Comparison of ENCODE assay signal across 14 cellular contexts in genomic region chr10:99331207-99331803, GRCh38. TPM values are rescaled to one million over a fixed set of nuclear protein-coding genes. Genes with fewer than 3 reads are reported as not detected.
DNase-seq lines count a peak whose midpoint lies in the region; ATAC-seq and TF ChIP-seq lines count a peak whose summit lies in the region.
"Had no signal": no experiment of that assay in that cellular context is flagged by ENCODE, and none has a peak within 500 bp of the region (broad histone marks: within the 10 kb centered on the region; RNA-seq: fewer than 3 reads in every experiment).

No MANE protein-coding gene starts in this region.

- WGBS in IMR-90 (ENCODE audit: extremely low coverage in 2 of 2, insufficient read length in 1 of 2), 2 experiments: 22% methylated on average over 1 of the region's 9 CpGs; no CpG with 5 or more reads in 1 of the 2 experiments
- WGBS in smooth muscle cell (ENCODE audit: low lambda C conversion rate): 82% methylated on average over 9 of the region's 9 CpGs

- peak; percentile 35 for DNase-seq in DMS53 (lab: John Stamatoyannopoulos, UW)
- no peak for DNase-seq in DMS53 treated with DMSO at 0.1 percent for 48 hours (lab: John Stamatoyannopoulos, UW; ENCODE audit: unreplicated experiment)
- peak; percentile 22 for DNase-seq in IMR-90
- DNase-seq in cerebellar cortex (ENCODE audit: low spot score): peak; percentile 42
- no peak for DNase-seq in naive thymus-derived CD8-positive, alpha-beta T cell
- DNase-seq in smooth muscle cell (lab: John Stamatoyannopoulos, UW; ENCODE audit: unreplicated experiment): no peak
- no peak for DNase-seq in foreskin melanocyte
- DNase-seq in NOMO-1 (lab: John Stamatoyannopoulos, UW; ENCODE audit: unreplicated experiment in 2 of 2): no peak
- DNase-seq: 8988T; activated effector memory CD4-positive, alpha-beta T cell treated with Interleukin-2 at 50 U/mL for 16 hours; effector memory CD4-positive, alpha-beta T cell; NK-92 treated with Interleukin-12 subunit alpha and Interleukin-12 subunit beta, amount 100 ng/mL, for 24 hours; T1000 had no signal

- peaks cover 0 to 2% (median 0%) of the 10 kb centered on the region in 9 donors for H3K9me3 Mint-ChIP-seq in naive thymus-derived CD8-positive, alpha-beta T cell

- no peak overlapping the region for H2AK5ac ChIP-seq in IMR-90 (ENCODE audit: low read depth, low read length)

- CTCF ChIA-PET in IMR-90 (lab: Yijun Ruan, JAX): no interaction called here

- H3K27ac Mint-ChIP-seq in naive thymus-derived CD8-positive, alpha-beta T cell: no peak overlapping the region

- no TSS peak for BruUV-seq in IMR-90 (replicated peaks; lab: Mats Ljungman, UMichigan)

- H3K27ac ChIP-seq in IMR-90 (ENCODE audit: insufficient read depth, low read length) (no peak overlapping the region), smooth muscle cell (ENCODE audit: low read depth) (no peak overlapping the region)
- H3K27ac ChIP-seq: neutrophil had no signal

- H3K27me3 ChIP-seq in IMR-90 (ENCODE audit: control insufficient read depth, insufficient read depth, low read length) (peaks cover 22% of the 10 kb centered on the region), smooth muscle cell (ENCODE audit: low read depth) (peaks cover 77% of the 10 kb centered on the region)

- peaks cover 5 to 15% (median 13%) of the 10 kb centered on the region in 4 donors for H3K4me1 Mint-ChIP-seq in naive thymus-derived CD8-positive, alpha-beta T cell

- no peak for TF ChIP-seq POLR2A in IMR-90 (IDR thresholded peaks at IDR 0.05; ENCODE audit: low read depth, low read length)

- no peak for TF ChIP-seq RAD21 in IMR-90 (IDR thresholded peaks at IDR 0.05; ENCODE audit: low read length)

- H3K9me1 ChIP-seq in IMR-90 (ENCODE audit: insufficient read depth, low read length): no peaks in the 10 kb centered on the region

- in situ Hi-C loops in IMR-90 (cut with MboI; ENCODE audit: low sequenced_read_pairs): no loop called here

- H2AFZ ChIP-seq in IMR-90 (replicated peaks; ENCODE audit: low read length, poor library complexity) (no peak overlapping the region), smooth muscle cell (ENCODE audit: low read depth) (no peak overlapping the region)

- H2BK5ac ChIP-seq in IMR-90 (ENCODE audit: low read depth, low read length, poor library complexity, severe bottlenecking): no peak overlapping the region

- no peak overlapping the region for H2AK9ac ChIP-seq in IMR-90 (replicated peaks; ENCODE audit: low read depth, low read length, poor library complexity)

- peaks cover 0 to 5% (median 3%) of the 10 kb centered on the region in 3 donors for H3K36me3 Mint-ChIP-seq in naive thymus-derived CD8-positive, alpha-beta T cell

- dilution Hi-C loops in IMR-90 (cut with HindIII; ENCODE audit: low sequenced_read_pairs, unreplicated experiment): no loop called here

- no peaks in the 10 kb centered on the region for H3K79me2 ChIP-seq in smooth muscle cell (ENCODE audit: low read depth)

- H3K27me3 Mint-ChIP-seq in naive thymus-derived CD8-positive, alpha-beta T cell: peaks cover 20 to 58% (median 34%) of the 10 kb centered on the region in 5 donors

- H4K5ac ChIP-seq in IMR-90 (ENCODE audit: low read depth, low read length): no peak overlapping the region

- POLR2A ChIA-PET in IMR-90 (lab: Charles Lee; ENCODE audit: unreplicated experiment): no interaction called here
- POLR2A ChIA-PET in naive thymus-derived CD8-positive, alpha-beta T cell (lab: Charles Lee): no interaction called here

- H3K56ac ChIP-seq in IMR-90 (ENCODE audit: extremely low read depth, insufficient read depth, low read length): no peak overlapping the region

- H2BK120ac ChIP-seq in IMR-90 (ENCODE audit: low read depth, low read length): no peak overlapping the region

- H3K4ac ChIP-seq in IMR-90 (ENCODE audit: low read depth, low read length): no peak overlapping the region

- H3K4me2 ChIP-seq in IMR-90 (ENCODE audit: low read depth, low read length) (no peak overlapping the region), smooth muscle cell (no peak overlapping the region)

- H3K23ac ChIP-seq in IMR-90 (ENCODE audit: low read depth, low read length): no peak overlapping the region

- H4K20me1 ChIP-seq in IMR-90 (ENCODE audit: insufficient read depth, low read length) (no peaks in the 10 kb centered on the region), smooth muscle cell (ENCODE audit: low read depth) (no peaks in the 10 kb centered on the region)

- H4K91ac ChIP-seq in IMR-90 (ENCODE audit: insufficient read depth, low read depth, low read length): no peak overlapping the region

- no peak overlapping the region for H3K18ac ChIP-seq in IMR-90 (ENCODE audit: low read depth, low read length)

- no peak overlapping the region for H3K14ac ChIP-seq in IMR-90 (replicated peaks; ENCODE audit: low read depth, low read length)

- no peak overlapping the region for H2BK15ac ChIP-seq in IMR-90 (ENCODE audit: low read depth, low read length)

- intact Hi-C loops in IMR-90 (cut with micrococcal nuclease): no loop called here

- H3K9ac ChIP-seq in IMR-90 (ENCODE audit: low read depth, low read length): no peak overlapping the region
- H3K9ac ChIP-seq in smooth muscle cell (ENCODE audit: low read depth): no peak overlapping the region

- no peak overlapping the region for H4K8ac ChIP-seq in IMR-90 (ENCODE audit: low read depth in 2 of 2, low read length in 2 of 2)

- TF ChIP-seq CTCF in IMR-90 (conservative IDR thresholded peaks at IDR 0.05; ENCODE audit: low read depth, low read length) (no peak), smooth muscle cell (IDR thresholded peaks at IDR 0.05; ENCODE audit: borderline replicate concordance, insufficient read depth, poor library complexity, severe bottlenecking) (no peak)

- peaks cover 2% of the 10 kb centered on the region; the same call in 1 of the 2 replicates for H3K4me1 ChIP-seq in IMR-90 (ENCODE audit: control insufficient read depth, insufficient read depth, low read length)
- H3K4me1 ChIP-seq in smooth muscle cell (ENCODE audit: low read depth): peaks cover 14% of the 10 kb centered on the region

- H3K36me3 ChIP-seq in IMR-90 (ENCODE audit: control insufficient read depth, insufficient read depth, low read length) (no peaks in the 10 kb centered on the region), smooth muscle cell (ENCODE audit: low read depth) (no peaks in the 10 kb centered on the region)
- H3K36me3 ChIP-seq: neutrophil had no signal

- no peaks in the 10 kb centered on the region for H3K79me1 ChIP-seq in IMR-90 (ENCODE audit: low read depth in 1 of 2, low read length in 2 of 2)

- no peak overlapping the region for H2BK20ac ChIP-seq in IMR-90 (ENCODE audit: low read depth, low read length)

- peak overlapping the region in 9 of 10 donors; percentile 25 to 85 (median 53) for H3K4me3 Mint-ChIP-seq in naive thymus-derived CD8-positive, alpha-beta T cell

- H3K4me3 ChIP-seq in IMR-90 (ENCODE audit: insufficient read depth, low read depth, low read length): no peak overlapping the region
- H3K4me3 ChIP-seq in smooth muscle cell: no peak overlapping the region

- H3F3A ChIP-seq in smooth muscle cell (ENCODE audit: low read depth): no peaks in the 10 kb centered on the region

- H3K9me3 ChIP-seq in IMR-90 (ENCODE audit: control insufficient read depth, insufficient read depth, low read length) (no peaks in the 10 kb centered on the region), smooth muscle cell (replicated peaks; ENCODE audit: low read depth) (no peaks in the 10 kb centered on the region)
- H3K9me3 ChIP-seq: neutrophil had no signal

- ATAC-seq in IMR-90 (ENCODE audit: low read depth): no peak
- no peak for ATAC-seq in naive thymus-derived CD8-positive, alpha-beta T cell

TF ChIP-seq in IMR-90, 13 proteins besides CTCF, POLR2A, EP300 and RAD21 (continues in another document):
- no peak for TF ChIP-seq FOS (IDR thresholded peaks at IDR 0.05; ENCODE audit: low read depth, low read length)
- TF ChIP-seq MXI1 (IDR thresholded peaks at IDR 0.05; ENCODE audit: borderline replicate concordance, low read depth, low read length): no peak
- TF ChIP-seq ELK1 (IDR thresholded peaks at IDR 0.05; ENCODE audit: borderline replicate concordance, low read depth, low read length): no peak
- TF ChIP-seq USF2 (IDR thresholded peaks at IDR 0.05; ENCODE audit: low read depth, low read length): no peak
- TF ChIP-seq NFE2L2 (IDR thresholded peaks at IDR 0.05; ENCODE audit: low read depth, low read length): no peak
- TF ChIP-seq CHD1 (IDR thresholded peaks at IDR 0.05; ENCODE audit: low read depth, low read length): no peak
- TF ChIP-seq MAFK (IDR thresholded peaks at IDR 0.05; ENCODE audit: low read depth, low read length): no peak
- no peak for TF ChIP-seq RFX5 (IDR thresholded peaks at IDR 0.05; ENCODE audit: low read depth, low read length)
- TF ChIP-seq CEBPB (IDR thresholded peaks at IDR 0.05; ENCODE audit: low read depth, low read length): no peak
- no peak for TF ChIP-seq SMC3 (IDR thresholded peaks at IDR 0.05; ENCODE audit: low read depth, low read length)
- TF ChIP-seq BHLHE40 (IDR thresholded peaks at IDR 0.05; ENCODE audit: low read depth, low read length): no peak
- TF ChIP-seq MAZ (IDR thresholded peaks at IDR 0.05; ENCODE audit: borderline replicate concordance, low read depth, low read length): no peak

RNA-seq across cellular contexts. Expression of gene CNNM1, which starts 2.1 kb away (rescaled TPM):
- total RNA-seq in IMR-90 (2012; rRNA removed): 0.18 and 0.28 TPM in 2 replicates
- 0.32 and 0.39 TPM in 2 replicates for polyA plus RNA-seq in IMR-90 (2012; rRNA removed)
- 0.09 and 0.22 TPM in 2 replicates for polyA plus RNA-seq in IMR-90 (2012; cell fraction: cytosol; rRNA removed)
- 0.25 and 0.44 TPM in 2 replicates for polyA plus RNA-seq in IMR-90 (2012; cell fraction: nucleus; rRNA removed; ENCODE audit: low replicate concordance)
- under 1 TPM; 0.49 to 0.55 TPM for total RNA-seq in naive thymus-derived CD8-positive, alpha-beta T cell
- under 1 TPM in 1 of 3 donors, not detected in 2; 0.13 TPM for polyA plus RNA-seq in naive thymus-derived CD8-positive, alpha-beta T cell
- total RNA-seq in smooth muscle cell: 0.04 TPM in 1 of 2 replicates, not detected in the other
- not detected in 2 replicates for polyA plus RNA-seq in smooth muscle cell

Comparison
In these comparisons a context has a peak if more than half of its experiments do, and no peak if none do; other contexts are left out.
1. DNase-seq: peak in DMS53 (single experiment), IMR-90 (single experiment) and cerebellar cortex (single experiment); none in DMS53 treated with DMSO at 0.1 percent for 48 hours (single experiment), naive thymus-derived CD8-positive, alpha-beta T cell (0 of 10), smooth muscle cell (single experiment), foreskin melanocyte (single experiment) and NOMO-1 (0 of 2).